Comparison of ENCODE assay signal across 9 cellular contexts in the genomic region with DNA sequence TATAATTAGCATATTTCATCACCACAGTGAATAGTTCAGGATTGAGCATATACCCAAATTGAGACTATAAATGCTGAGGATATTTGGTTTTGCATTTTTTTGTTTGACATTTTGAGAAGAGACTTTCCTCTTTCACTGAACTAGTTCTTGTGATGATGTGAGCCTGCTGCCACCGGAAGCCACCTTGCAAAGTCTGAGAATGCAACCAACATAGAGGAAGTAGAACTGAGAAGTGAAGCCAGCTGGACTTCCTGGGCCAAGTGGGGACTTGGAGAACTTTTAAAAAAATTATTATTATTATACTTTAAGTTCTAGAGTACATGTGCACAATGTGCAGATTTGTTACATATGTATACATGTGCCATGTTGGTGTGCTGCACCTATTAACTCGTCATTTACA.
DNase-seq lines count a peak whose midpoint lies in the region; ATAC-seq and TF ChIP-seq lines count a peak whose summit lies in the region.
"Had no signal": no experiment of that assay in that cellular context is flagged by ENCODE, and none has a peak within 500 bp of the region (broad histone marks: within the 10 kb centered on the region; RNA-seq: fewer than 3 reads in every experiment).

No MANE protein-coding gene starts in this region.

- H3K56ac ChIP-seq in H9 (ENCODE audit: insufficient read length, low read depth, low read length), result no peak overlapping the region

- no peaks in the 10 kb centered on the region for H3K23me2 ChIP-seq in H9 (ENCODE audit: insufficient read length, low read depth, low read length, poor library complexity, severe bottlenecking)

- H3K23ac ChIP-seq in H9 (ENCODE audit: insufficient read length, low read depth, low read length), result no peak overlapping the region

- no peaks in the 10 kb centered on the region for H3K36me3 Mint-ChIP-seq in activated naive CD8-positive, alpha-beta T cell treated with anti-CD3 and anti-CD28 coated beads, Interleukin-2, amount 10 ng/mL, durations not matched to agents 7 days and 5 days
- H3K36me3 Mint-ChIP-seq in activated naive CD8-positive, alpha-beta T cell treated with anti-CD3 and anti-CD28 coated beads for 36 hours, result no peaks in the 10 kb centered on the region
- H3K36me3 Mint-ChIP-seq in H9 (ENCODE audit: insufficient read depth in 1 of 3, low read depth in 3 of 3), result no peaks in the 10 kb centered on the region

- H3K36me3 ChIP-seq in OCI-LY3 (replicated peaks; ENCODE audit: low read depth, low read length), result no peaks in the 10 kb centered on the region

- no peak overlapping the region for H3K9ac ChIP-seq in OCI-LY3 (ENCODE audit: low read length)
- no peak overlapping the region for H3K9ac ChIP-seq in H9 (ENCODE audit: extremely low read depth, insufficient read length, low read length)

- POLR2A ChIA-PET in activated naive CD8-positive, alpha-beta T cell treated with anti-CD3 and anti-CD28 coated beads, Interleukin-2, amount 10 ng/mL, durations not matched to agents 7 days and 5 days (lab: Charles Lee), result no interaction called here

- H3T11ph ChIP-seq in H9 (ENCODE audit: low read length), result no peak overlapping the region

- H3K4me3 ChIP-seq in OCI-LY3 (ENCODE audit: low read length), result no peak overlapping the region

- no peak overlapping the region for H3K4me3 Mint-ChIP-seq in activated naive CD8-positive, alpha-beta T cell treated with anti-CD3 and anti-CD28 coated beads, Interleukin-2, amount 10 ng/mL, durations not matched to agents 7 days and 5 days
- H3K4me3 Mint-ChIP-seq in activated naive CD8-positive, alpha-beta T cell treated with anti-CD3 and anti-CD28 coated beads for 36 hours, result no peak overlapping the region
- no peak overlapping the region for H3K4me3 Mint-ChIP-seq in H9

- ATAC-seq in activated naive CD8-positive, alpha-beta T cell treated with anti-CD3 and anti-CD28 coated beads, Interleukin-2, amount 10 ng/mL, durations not matched to agents 7 days and 5 days (ENCODE audit: low read depth), result peak; percentile 52
- ATAC-seq in HG03025 (IDR thresholded peaks at IDR 0.05; ENCODE audit: low FRiP score, unreplicated experiment), result peak; percentile 95
- ATAC-seq in esophagus mucosa, result no peak

- no peaks in the 10 kb centered on the region for H3K9me3 ChIP-seq in OCI-LY3 (ENCODE audit: insufficient read depth, low read length)
- no peaks in the 10 kb centered on the region for H3K9me3 ChIP-seq in H9 (ENCODE audit: control insufficient read depth, low read depth, low read length)

- H4K8ac ChIP-seq in H9 (replicated peaks; ENCODE audit: insufficient read length, low read depth, low read length), result no peak overlapping the region

- H3K79me1 ChIP-seq in H9 (ENCODE audit: insufficient read depth, low read depth, low read length, poor library complexity, severe bottlenecking), result no peaks in the 10 kb centered on the region

- H2BK15ac ChIP-seq in H9 (ENCODE audit: low read depth, low read length), result no peak overlapping the region

- no peak for DNase-seq in activated naive CD8-positive, alpha-beta T cell treated with anti-CD3 and anti-CD28 coated beads, Interleukin-2, amount 10 ng/mL, durations not matched to agents 7 days and 5 days
- DNase-seq in activated naive CD8-positive, alpha-beta T cell treated with anti-CD3 and anti-CD28 coated beads for 36 hours, result no peak
- DNase-seq in SW 1271 (lab: John Stamatoyannopoulos, UW), result no peak
- DNase-seq in GDM1 (lab: John Stamatoyannopoulos, UW), result no peak
- DNase-seq in H9, result no peak

- H2BK120ac ChIP-seq in H9 (ENCODE audit: low read depth, low read length, poor library complexity, severe bottlenecking), result no peak overlapping the region

- no peak overlapping the region for H2AFZ ChIP-seq in OCI-LY3 (ENCODE audit: low read depth, low read length)
- no peak overlapping the region for H2AFZ ChIP-seq in H9 (ENCODE audit: low read length)

- no peak overlapping the region for H3K18ac ChIP-seq in H9 (ENCODE audit: insufficient read length, low read depth, low read length)

- no peaks in the 10 kb centered on the region for H4K20me1 ChIP-seq in OCI-LY3 (ENCODE audit: insufficient read depth, low read length)
- H4K20me1 ChIP-seq in H9 (ENCODE audit: control insufficient read depth, insufficient read depth, insufficient read length), result no peaks in the 10 kb centered on the region

- H3K27me3 ChIP-seq in OCI-LY3 (ENCODE audit: low read depth, low read length), result no peaks in the 10 kb centered on the region
- H3K27me3 ChIP-seq in H9 (ENCODE audit: insufficient read depth, low read length), result no peaks in the 10 kb centered on the region

- no peak overlapping the region for H4K5ac ChIP-seq in H9 (ENCODE audit: insufficient read length, low read depth, low read length)

- peaks cover 5% of the 10 kb centered on the region for H3K4me1 Mint-ChIP-seq in activated naive CD8-positive, alpha-beta T cell treated with anti-CD3 and anti-CD28 coated beads, Interleukin-2, amount 10 ng/mL, durations not matched to agents 7 days and 5 days
- H3K4me1 Mint-ChIP-seq in activated naive CD8-positive, alpha-beta T cell treated with anti-CD3 and anti-CD28 coated beads for 36 hours, result no peaks in the 10 kb centered on the region
- H3K4me1 Mint-ChIP-seq in H9, result 0 out of 4 replicates have a peak, but pooled peaks cover 0 to 2% of the 10 kb centered on the region in 2 experiments

- H3K4me1 ChIP-seq in OCI-LY3 (ENCODE audit: low read length) (peaks cover 3% of the 10 kb centered on the region; the same call in 1 of the 2 replicates), H9 (ENCODE audit: insufficient read depth, low read length) (no peaks in the 10 kb centered on the region)

- H3K9me3 Mint-ChIP-seq in activated naive CD8-positive, alpha-beta T cell treated with anti-CD3 and anti-CD28 coated beads, Interleukin-2, amount 10 ng/mL, durations not matched to agents 7 days and 5 days, result no peaks in the 10 kb centered on the region
- no peaks in the 10 kb centered on the region for H3K9me3 Mint-ChIP-seq in activated naive CD8-positive, alpha-beta T cell treated with anti-CD3 and anti-CD28 coated beads for 36 hours
- H3K9me3 Mint-ChIP-seq in H9, result no peaks in the 10 kb centered on the region

- H2BK20ac ChIP-seq in H9 (ENCODE audit: low read depth, low read length, poor library complexity, severe bottlenecking), result no peak overlapping the region

- no peaks in the 10 kb centered on the region for H3K27me3 Mint-ChIP-seq in activated naive CD8-positive, alpha-beta T cell treated with anti-CD3 and anti-CD28 coated beads, Interleukin-2, amount 10 ng/mL, durations not matched to agents 7 days and 5 days
- peaks cover 4% of the 10 kb centered on the region for H3K27me3 Mint-ChIP-seq in activated naive CD8-positive, alpha-beta T cell treated with anti-CD3 and anti-CD28 coated beads for 36 hours
- peaks cover 21% of the 10 kb centered on the region for H3K27me3 Mint-ChIP-seq in H9 (ENCODE audit: low read depth)

- H3K4me2 ChIP-seq in OCI-LY3 (ENCODE audit: low read length) (0 out of 2 replicates have a peak overlapping the region, but pooled peaks have one; percentile 24), H9 (ENCODE audit: insufficient read depth, insufficient read length, low read length) (no peak overlapping the region)

- H2BK5ac ChIP-seq in H9 (ENCODE audit: insufficient read length, low read length), result no peak overlapping the region

- H3K27ac ChIP-seq in OCI-LY3 (ENCODE audit: low read length), result 0 out of 2 replicates have a peak overlapping the region, but pooled peaks have one; percentile 31
- H3K27ac ChIP-seq in H9 (ENCODE audit: insufficient read length, low read depth, low read length), result no peak overlapping the region
- H3K27ac ChIP-seq: epithelial cell of prostate had no signal

- no peak overlapping the region for H3K27ac Mint-ChIP-seq in activated naive CD8-positive, alpha-beta T cell treated with anti-CD3 and anti-CD28 coated beads, Interleukin-2, amount 10 ng/mL, durations not matched to agents 7 days and 5 days
- no peak overlapping the region for H3K27ac Mint-ChIP-seq in activated naive CD8-positive, alpha-beta T cell treated with anti-CD3 and anti-CD28 coated beads for 36 hours
- no peak overlapping the region for H3K27ac Mint-ChIP-seq in H9

- no peak overlapping the region for H3K4ac ChIP-seq in H9 (ENCODE audit: low read depth, low read length)

- WGBS in H9 (ENCODE audit: extremely low coverage, insufficient read length, low lambda C conversion rate), result no CpG with 5 or more reads among the region's 2 CpGs

- H2BK12ac ChIP-seq in H9 (ENCODE audit: insufficient read length, low read depth, low read length), result no peak overlapping the region

- no peak overlapping the region for H2AK5ac ChIP-seq in H9 (ENCODE audit: insufficient read length, low read length)

- TF ChIP-seq CTCF in OCI-LY3 (IDR thresholded peaks at IDR 0.05; ENCODE audit: low read depth, low read length) (no peak), H9 (conservative IDR thresholded peaks at IDR 0.05) (no peak)

- no peak overlapping the region for H4K91ac ChIP-seq in H9 (ENCODE audit: insufficient read length, low read depth, low read length)

- no peak overlapping the region for H3K14ac ChIP-seq in H9 (ENCODE audit: insufficient read depth, low read length)

- H3K79me2 ChIP-seq in OCI-LY3 (ENCODE audit: low read length) (no peaks in the 10 kb centered on the region), H9 (ENCODE audit: insufficient read depth, low read length) (no peaks in the 10 kb centered on the region)
